In genomic region chr11:67626131-67626833, GRCh38 we compare ENCODE assay signal across 2 cellular contexts.
TF ChIP-seq lines count a peak whose summit lies in the region.

No MANE protein-coding gene starts in this region.

TF ChIP-seq in WTC11, 78 proteins besides CTCF, POLR2A, EP300 and RAD21:
- peak; percentile 67 for TF ChIP-seq NFYB (CRISPR knock-in tag; conservative IDR thresholded peaks at IDR 0.05; ENCODE audit: low read depth)

TF ChIP-seq in H1, 55 proteins besides CTCF, POLR2A, EP300 and RAD21:
- peak; percentile 60 for TF ChIP-seq POLR2AphosphoS5 (IDR thresholded peaks at IDR 0.05; ENCODE audit: low read depth, low read length)
- TF ChIP-seq SP1 (IDR thresholded peaks at IDR 0.05; ENCODE audit: low read depth, low read length): peak; percentile 47; the same call in 1 of the 2 replicates
